ENCODE assay signal across 9 cellular contexts in genomic region chr12:122020795-122021192, GRCh38. TPM values are rescaled to one million over a fixed set of nuclear protein-coding genes. Genes with fewer than 3 reads are reported as not detected.
DNase-seq lines count a peak whose midpoint lies in the region; ATAC-seq and TF ChIP-seq lines count a peak whose summit lies in the region.
"Had no signal": no experiment of that assay in that cellular context is flagged by ENCODE, and none has a peak within 500 bp of the region (broad histone marks: within the 10 kb centered on the region; RNA-seq: fewer than 3 reads in every experiment).

No MANE protein-coding gene starts in this region.

- H3K4me1 ChIP-seq in HUES6 (ENCODE audit: control insufficient read depth, insufficient read depth, low read length) (peaks cover 18% of the 10 kb centered on the region), muscle layer of duodenum (ENCODE audit: control insufficient read depth in 1 of 2, insufficient read depth in 2 of 2, low read length in 2 of 2) (peaks cover 4 to 25% of the 10 kb centered on the region in 2 donors)

- H3K4me3 ChIP-seq in AG10803 (ENCODE audit: low read length) (peak overlapping the region; percentile 54), HUES6 (ENCODE audit: low read depth, low read length) (peak overlapping the region; percentile 73), muscle layer of duodenum (ENCODE audit: low read depth in 1 of 2, low read length in 2 of 2) (peak overlapping the region; percentile 26 to 74)

- H3K36me3 ChIP-seq in HUES6 (ENCODE audit: control insufficient read depth, insufficient read depth, low read length) (no peaks in the 10 kb centered on the region), muscle layer of duodenum (ENCODE audit: control insufficient read depth in 1 of 2, insufficient read depth in 2 of 2, low read length in 2 of 2) (no peaks in the 10 kb centered on the region)

- H3K27ac Mint-ChIP-seq in MCF 10A (ENCODE audit: low read depth, unreplicated experiment): peak overlapping the region; percentile 76

- H3K36me3 Mint-ChIP-seq in MCF 10A (ENCODE audit: insufficient read depth, unreplicated experiment): peaks cover 7% of the 10 kb centered on the region

- H3K9ac ChIP-seq in HUES6 (ENCODE audit: low read length): peak overlapping the region; percentile 28

- BruUV-seq in MCF 10A (replicated peaks; lab: Mats Ljungman, UMichigan): no TSS peak

- H3K9me3 Mint-ChIP-seq in MCF 10A (ENCODE audit: unreplicated experiment): peaks cover 11% of the 10 kb centered on the region

- no peak for DNase-seq in AG10803 (ENCODE audit: low read depth)
- no peak for DNase-seq in MCF 10A (ENCODE audit: unreplicated experiment)
- DNase-seq in stimulated activated naive CD4-positive, alpha-beta T cell (lab: John Stamatoyannopoulos, UW): no peak
- DNase-seq: OCI-M1 had no signal

- ATAC-seq in GM18867 (IDR thresholded peaks at IDR 0.05; ENCODE audit: unreplicated experiment) (no peak), GM18909 (IDR thresholded peaks at IDR 0.05; ENCODE audit: poor library complexity, unreplicated experiment) (no peak), GM18511 (IDR thresholded peaks at IDR 0.05; ENCODE audit: unreplicated experiment) (no peak)

- H3K27me3 ChIP-seq in HUES6 (ENCODE audit: control insufficient read depth, insufficient read depth, low read length) (peaks cover 20% of the 10 kb centered on the region), muscle layer of duodenum (ENCODE audit: low read depth, low read length) (peaks cover 5% of the 10 kb centered on the region)

- H3K9me3 ChIP-seq in HUES6 (ENCODE audit: control insufficient read depth, insufficient read depth, low read depth, low read length): peaks cover 6% of the 10 kb centered on the region; the same call in 1 of the 2 replicates
- H3K9me3 ChIP-seq in muscle layer of duodenum (ENCODE audit: control insufficient read depth in 1 of 2, low read length in 2 of 2): no peaks in the 10 kb centered on the region

- CTCF ChIA-PET in MCF 10A (lab: Yijun Ruan, JAX): interaction anchor here (0.5 to 1.4 kb wide), 7 partner anchors 10 to 613 kb away, joined by 3 to 4 read pairs (median 3); no protein-coding TSS in a partner anchor

- POLR2A ChIA-PET in MCF 10A (lab: Yijun Ruan, JAX): interaction anchor here (0.7 to 4.5 kb wide), 13 partner anchors 8 to 219 kb away, joined by 3 to 44 read pairs (median 5); partner anchors contain the start of gene PSMD9

- intact Hi-C loops in MCF 10A (cut with micrococcal nuclease): loop anchor here (5.0 to 10.0 kb wide), 3 partner anchors 68 to 226 kb away; partner anchors contain the start of genes PSMD9 and RHOF

- peak overlapping the region; percentile 94 for H3K4me3 Mint-ChIP-seq in MCF 10A (ENCODE audit: unreplicated experiment)

- H3K27ac ChIP-seq in HUES6 (ENCODE audit: low read depth, low read length) (no peak overlapping the region), muscle layer of duodenum (ENCODE audit: low read length) (no peak overlapping the region)

- TF ChIP-seq CTCF in AG10803 (conservative IDR thresholded peaks at IDR 0.05; ENCODE audit: low read length) (no peak), MCF 10A (IDR thresholded peaks at IDR 0.05; ENCODE audit: unreplicated experiment) (no peak)

- no peaks in the 10 kb centered on the region for H3K27me3 Mint-ChIP-seq in MCF 10A (ENCODE audit: insufficient read depth, unreplicated experiment)

- H3K4me1 Mint-ChIP-seq in MCF 10A (ENCODE audit: insufficient read depth, unreplicated experiment): no peaks in the 10 kb centered on the region

RNA-seq across cellular contexts. Expression of gene BCL7A, which starts 0.9 kb away (rescaled TPM):
- total RNA-seq in MCF 10A (2022): 17.9 and 18.1 TPM in 2 replicates

RNA-seq across cellular contexts. Expression of gene MLXIP, which starts 57.8 kb away (rescaled TPM):
- total RNA-seq in MCF 10A (2022): 34.2 and 35.6 TPM in 2 replicates
